10 cellular contexts compared by ENCODE assay signal in the genomic region with DNA sequence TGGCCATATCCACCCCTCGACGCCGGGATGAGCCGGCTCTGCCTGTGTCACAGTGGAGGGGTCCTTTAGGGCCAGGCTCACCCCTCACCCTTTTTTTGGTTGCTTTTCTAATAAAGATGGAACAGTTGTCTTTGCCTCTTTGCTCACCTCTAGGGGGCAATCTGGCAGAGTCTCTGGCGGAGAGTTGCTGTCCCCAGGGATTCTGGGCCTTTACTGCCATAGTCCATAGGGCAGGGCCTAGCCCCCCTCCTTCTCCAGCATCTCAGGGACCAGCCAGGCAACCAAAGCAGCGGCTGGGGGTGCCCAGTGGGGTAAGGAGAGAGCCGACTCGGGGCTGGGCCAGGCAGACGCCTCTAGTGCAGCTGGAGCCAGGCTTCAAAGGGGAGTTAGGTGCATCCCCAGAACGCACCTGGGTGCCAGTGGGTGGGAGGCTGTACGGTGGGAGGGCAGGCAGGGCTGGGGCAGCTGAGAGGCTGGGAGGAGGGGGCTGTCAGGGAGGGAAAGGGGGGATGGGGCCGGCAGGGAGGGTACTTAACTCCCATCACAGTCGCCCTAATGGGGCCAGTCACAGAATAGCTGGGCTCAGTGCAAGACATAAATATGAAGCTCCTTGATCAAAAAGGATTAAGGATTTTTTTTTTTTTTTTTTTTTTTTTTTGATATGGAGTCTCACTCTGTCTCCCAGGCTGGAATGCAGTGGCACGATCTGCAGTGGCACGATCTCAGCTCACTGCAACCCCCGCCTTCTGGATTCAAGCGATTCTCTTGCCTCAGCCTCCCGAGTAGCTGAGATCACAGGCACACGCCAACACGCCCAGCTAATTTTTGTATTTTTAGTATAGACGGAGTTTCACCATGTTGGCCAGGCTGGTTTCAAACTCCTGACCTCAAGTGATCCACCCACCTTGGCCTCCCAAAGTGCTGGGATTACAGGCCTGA. TPM values are rescaled to one million over a fixed set of nuclear protein-coding genes. Genes with fewer than 3 reads are reported as not detected.
DNase-seq lines count a peak whose midpoint lies in the region; ATAC-seq and TF ChIP-seq lines count a peak whose summit lies in the region.
"Had no signal": no experiment of that assay in that cellular context is flagged by ENCODE, and none has a peak within 500 bp of the region (broad histone marks: within the 10 kb centered on the region; RNA-seq: fewer than 3 reads in every experiment).

No MANE protein-coding gene starts in this region.

- no peaks in the 10 kb centered on the region for H3K27me3 ChIP-seq in PC-9 (ENCODE audit: insufficient read depth, low read depth)

- H3K4me1 Mint-ChIP-seq in type B pancreatic cell (ENCODE audit: unreplicated experiment) (no peaks in the 10 kb centered on the region), mesothelial cell of epicardium (peaks cover 3% of the 10 kb centered on the region)

- no peak overlapping the region for H3K4me2 ChIP-seq in PC-9

- no peaks in the 10 kb centered on the region for H3K36me3 ChIP-seq in PC-9 (ENCODE audit: low read depth)

- H3K4me1 ChIP-seq in PC-9 (replicated peaks; ENCODE audit: insufficient read depth) = peaks cover 14% of the 10 kb centered on the region

- H3K27ac ChIP-seq in PC-9 = no peak overlapping the region

- H3K27me3 Mint-ChIP-seq in type B pancreatic cell (no peaks in the 10 kb centered on the region), mesothelial cell of epicardium (ENCODE audit: low read depth) (no peaks in the 10 kb centered on the region)
- H3K27me3 Mint-ChIP-seq: effector memory CD8-positive, alpha-beta T cell; memory B cell had no signal

- CTCF ChIA-PET in PC-9 (lab: Charles Lee) = interaction anchor here (0.6 kb wide), 1 partner anchor 23 kb away, joined by 8 read pairs; no protein-coding TSS in a partner anchor

- H3K4me3 ChIP-seq in PC-9 = no peak overlapping the region
- H3K4me3 ChIP-seq in fibroblast of the aortic adventitia (ENCODE audit: low read depth, low read length) = no peak overlapping the region

- peaks cover 10% of the 10 kb centered on the region; the same call in 1 of the 2 replicates for H3F3A ChIP-seq in PC-9 (ENCODE audit: insufficient read depth, low read depth)

- POLR2A ChIA-PET in PC-9 (lab: Charles Lee; ENCODE audit: unreplicated experiment) = interaction anchor here (0.6 kb wide), 1 partner anchor 168 kb away, joined by 4 read pairs; no protein-coding TSS in a partner anchor

- no peaks in the 10 kb centered on the region for H3K9me3 ChIP-seq in PC-9 (ENCODE audit: insufficient read depth, low read depth)

- DNase-seq in Right ventricle myocardium inferior (ENCODE audit: missing footprints) (peak; percentile 65), Right ventricle myocardium superior (no peak), PC-9 (no peak), fibroblast of the aortic adventitia (ENCODE audit: low read depth) (no peak), type B pancreatic cell (ENCODE audit: extremely low spot score, unreplicated experiment) (no peak), mesothelial cell of epicardium (ENCODE audit: low spot score in 2 of 2, unreplicated experiment in 2 of 2) (no peak), SW 1271 (lab: John Stamatoyannopoulos, UW) (no peak)
- DNase-seq: effector memory CD8-positive, alpha-beta T cell had no signal

- H2AFZ ChIP-seq in PC-9 = no peak overlapping the region

- no peaks in the 10 kb centered on the region for H4K20me1 ChIP-seq in PC-9 (ENCODE audit: insufficient read depth)

- intact Hi-C loops in Right ventricle myocardium inferior (cut with DNase I) (loop anchor here (5.0 kb wide), 1 partner anchor 171 kb away; a partner anchor contains a TSS), Right ventricle myocardium superior (cut with DNase I) (loop anchor here (5.0 kb wide), 1 partner anchor 71 kb away; no protein-coding TSS in a partner anchor), PC-9 (cut with micrococcal nuclease; ENCODE audit: unreplicated experiment) (no loop called here)

- ATAC-seq in Right ventricle myocardium inferior = no peak
- ATAC-seq in Right ventricle myocardium superior (ENCODE audit: poor library complexity) = no peak
- ATAC-seq in HG03025 (IDR thresholded peaks at IDR 0.05; ENCODE audit: low FRiP score, unreplicated experiment) = no peak
- ATAC-seq: effector memory CD8-positive, alpha-beta T cell had no signal

- H3K27ac Mint-ChIP-seq in type B pancreatic cell (no peak overlapping the region), mesothelial cell of epicardium (no peak overlapping the region)
- H3K27ac Mint-ChIP-seq: memory B cell had no signal

- TF ChIP-seq CTCF in PC-9 (conservative IDR thresholded peaks at IDR 0.05) = peak; percentile 43; the same call in 1 of the 2 replicates
- TF ChIP-seq CTCF in fibroblast of the aortic adventitia (IDR thresholded peaks at IDR 0.05; ENCODE audit: insufficient read depth, low read length) = peak; percentile 29
- TF ChIP-seq CTCF in type B pancreatic cell (conservative IDR thresholded peaks at IDR 0.05) = peak; percentile 62
- TF ChIP-seq CTCF in mesothelial cell of epicardium (IDR thresholded peaks at IDR 0.05; ENCODE audit: unreplicated experiment) = no peak

- H3K9me2 ChIP-seq in PC-9 (ENCODE audit: insufficient read depth) = no peaks in the 10 kb centered on the region

- no peaks in the 10 kb centered on the region for H3K9me3 Mint-ChIP-seq in type B pancreatic cell
- no peaks in the 10 kb centered on the region for H3K9me3 Mint-ChIP-seq in mesothelial cell of epicardium
- H3K9me3 Mint-ChIP-seq: effector memory CD8-positive, alpha-beta T cell; memory B cell had no signal

- BruUV-seq in PC-9 (replicated peaks; lab: Mats Ljungman, UMichigan) = no TSS peak

- H3K4me3 Mint-ChIP-seq in type B pancreatic cell = no peak overlapping the region
- no peak overlapping the region for H3K4me3 Mint-ChIP-seq in mesothelial cell of epicardium
- H3K4me3 Mint-ChIP-seq: effector memory CD8-positive, alpha-beta T cell; memory B cell had no signal

- H3K36me3 Mint-ChIP-seq in type B pancreatic cell (no peaks in the 10 kb centered on the region), mesothelial cell of epicardium (no peaks in the 10 kb centered on the region)

- H3K79me2 ChIP-seq in PC-9 (ENCODE audit: low read depth) = no peaks in the 10 kb centered on the region

RNA-seq across cellular contexts. Expression of a gene that starts 2.5 kb away (rescaled TPM):
- 2.8 TPM for total RNA-seq in Right ventricle myocardium inferior
- 2.6 TPM for total RNA-seq in Right ventricle myocardium superior
- total RNA-seq in PC-9 (2021) = 5.5 and 5.7 TPM in 2 replicates
- 0.99 and 5.6 TPM in 2 replicates for total RNA-seq in fibroblast of the aortic adventitia (ENCODE audit: low replicate concordance)
- total RNA-seq in type B pancreatic cell (ENCODE audit: low replicate concordance) = 3.7 and 5.6 TPM in 2 replicates
- total RNA-seq in mesothelial cell of epicardium = 0.91 to 1.4 TPM (median 1.2 TPM) in 3 replicates
